ENCODE assay signal across 28 cellular contexts in the genomic region with DNA sequence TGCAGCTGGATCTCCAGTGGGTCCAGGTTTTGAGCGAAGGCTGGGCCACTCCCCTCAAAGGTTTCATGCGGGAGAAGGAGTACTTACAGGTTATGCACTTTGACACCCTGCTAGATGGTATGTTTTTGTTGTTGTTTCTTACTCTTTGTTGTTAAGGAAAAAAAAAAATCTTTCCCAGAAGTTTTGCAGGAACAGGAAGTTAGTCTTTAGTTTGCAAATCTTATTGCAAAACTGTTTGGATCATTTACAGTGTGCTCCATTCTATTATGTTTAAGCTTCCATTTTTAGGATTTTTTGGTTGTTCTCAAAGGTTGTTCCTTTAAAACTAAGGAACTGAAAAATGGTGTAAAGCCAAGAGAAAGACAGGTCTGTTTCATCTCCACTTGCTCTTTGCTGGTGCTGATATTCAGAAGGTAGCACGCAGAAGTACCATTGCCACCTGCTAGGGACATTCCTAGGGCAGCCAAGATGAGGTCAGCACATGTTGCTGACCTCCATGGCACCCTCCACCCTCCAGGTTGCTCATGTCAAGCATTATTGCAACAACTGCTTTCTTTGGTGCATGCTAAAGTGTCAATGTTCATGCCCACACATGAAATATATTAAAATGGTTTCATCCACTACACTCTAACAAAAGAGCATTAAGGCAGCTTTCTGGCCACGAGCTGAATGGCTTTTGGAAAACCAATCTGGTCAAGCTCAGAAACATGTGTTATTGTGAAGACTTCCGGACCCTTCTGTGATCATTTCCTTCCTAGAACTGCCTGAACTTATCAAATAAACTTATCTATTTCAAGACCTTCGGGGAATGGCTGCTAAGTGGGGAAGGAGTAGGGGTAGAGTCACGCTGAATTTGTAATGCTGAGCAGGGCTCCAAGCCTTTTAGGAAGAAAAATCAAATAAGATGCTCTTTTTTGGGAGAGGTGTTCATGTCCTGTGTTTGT. TPM values are rescaled to one million over a fixed set of nuclear protein-coding genes. Genes with fewer than 3 reads are reported as not detected.
DNase-seq lines count a peak whose midpoint lies in the region; ATAC-seq and TF ChIP-seq lines count a peak whose summit lies in the region.
"Had no signal": no experiment of that assay in that cellular context is flagged by ENCODE, and none has a peak within 500 bp of the region (broad histone marks: within the 10 kb centered on the region; RNA-seq: fewer than 3 reads in every experiment).

No MANE protein-coding gene starts in this region.

- POLR2A ChIA-PET in OCI-LY7 (lab: Charles Lee) = interaction anchor here (0.5 to 1.4 kb wide), 5 partner anchors 14 to 848 kb away, joined by 3 to 7 read pairs (median 4); no protein-coding TSS in a partner anchor

- WGBS in gastroesophageal sphincter (ENCODE audit: low coverage in 1 of 2), 2 donors = 56 to 74% methylated on average over 5 to 7 of the region's 7 CpGs

- no peaks in the 10 kb centered on the region for H3K27me3 ChIP-seq in BLaER1 treated with 17β-estradiol and CSF1 and Interleukin-3, amounts not matched to agents 10 nM and 100 nM
- H3K27me3 ChIP-seq in gastroesophageal sphincter (no peaks in the 10 kb centered on the region), rectal smooth muscle tissue (ENCODE audit: control insufficient read depth, insufficient read depth, low read length) (no peaks in the 10 kb centered on the region)
- H3K27me3 ChIP-seq: cardiac muscle cell had no signal

- no peaks in the 10 kb centered on the region for H3K9me3 ChIP-seq in BLaER1 treated with 17β-estradiol and CSF1 and Interleukin-3, amounts not matched to agents 10 nM and 100 nM (replicated peaks in 1 of 11)
- H3K9me3 ChIP-seq in OCI-LY7 (ENCODE audit: low read length) (no peaks in the 10 kb centered on the region), gastroesophageal sphincter (no peaks in the 10 kb centered on the region)
- H3K9me3 ChIP-seq: esophagus squamous epithelium, HAP-1, mucosa of descending colon, thoracic aorta had no signal

- H3K79me2 ChIP-seq in OCI-LY7 (ENCODE audit: insufficient read depth, low read depth, low read length) = no peaks in the 10 kb centered on the region

- no peaks in the 10 kb centered on the region for H3K9me2 ChIP-seq in OCI-LY7 (ENCODE audit: insufficient read depth, low read length)

- H3K4me3 Mint-ChIP-seq in osteocyte (ENCODE audit: unreplicated experiment) = no peak overlapping the region
- H3K4me3 Mint-ChIP-seq: activated CD8-positive, alpha-beta T cell treated with anti-CD3 and anti-CD28 coated beads for 36 hours; activated naive CD4-positive, alpha-beta T cell treated with anti-CD3 and anti-CD28 coated beads, Interleukin-2, amount 50 U/mL, for 24 hours; activated T-helper 17 cell treated with anti-CD3 and anti-CD28 coated beads, Interleukin-2, amount 50 U/mL, for 72 hours; B cell; natural killer cell treated with Interleukin-12 subunit alpha and Interleukin-12 subunit beta and Interleukin-15 and Interleukin-18, amount 100 ng/mL, for 72 hours had no signal

- peak overlapping the region; percentile 36 to 72 (median 58) for H3K4me2 ChIP-seq in BLaER1 treated with 17β-estradiol and CSF1 and Interleukin-3, amounts not matched to agents 10 nM and 100 nM
- peak overlapping the region; percentile 7; the same call in 1 of the 2 replicates for H3K4me2 ChIP-seq in OCI-LY7 (ENCODE audit: low read length)

- H2AFZ ChIP-seq in OCI-LY7 (ENCODE audit: low read length) = peak overlapping the region; percentile 64

- H3K9ac ChIP-seq in BLaER1 treated with 17β-estradiol and CSF1 and Interleukin-3, amounts not matched to agents 10 nM and 100 nM = no peak overlapping the region
- H3K9ac ChIP-seq in rectal smooth muscle tissue (ENCODE audit: low read length) = no peak overlapping the region

- no peak for TF ChIP-seq POLR2A in gastroesophageal sphincter (IDR thresholded peaks at IDR 0.05)

- no peaks in the 10 kb centered on the region for H3K36me3 ChIP-seq in BLaER1 treated with 17β-estradiol and CSF1 and Interleukin-3, amounts not matched to agents 10 nM and 100 nM
- H3K36me3 ChIP-seq in OCI-LY7 (ENCODE audit: insufficient read depth, low read length) (no peaks in the 10 kb centered on the region), gastroesophageal sphincter (no peaks in the 10 kb centered on the region), rectal smooth muscle tissue (ENCODE audit: control insufficient read depth, insufficient read depth, low read length) (no peaks in the 10 kb centered on the region)
- H3K36me3 ChIP-seq: cardiac muscle cell, esophagus squamous epithelium, HAP-1 had no signal

- CTCF ChIA-PET in OCI-LY7 (lab: Charles Lee; ENCODE audit: unreplicated experiment) = no interaction called here

- no peaks in the 10 kb centered on the region for H3K4me1 Mint-ChIP-seq in osteocyte (ENCODE audit: unreplicated experiment)
- H3K4me1 Mint-ChIP-seq: activated naive CD4-positive, alpha-beta T cell treated with anti-CD3 and anti-CD28 coated beads, Interleukin-2, amount 50 U/mL, for 24 hours; activated T-helper 17 cell treated with anti-CD3 and anti-CD28 coated beads, Interleukin-2, amount 50 U/mL, for 72 hours had no signal

- H3K9me3 Mint-ChIP-seq in osteocyte (ENCODE audit: unreplicated experiment) = no peaks in the 10 kb centered on the region
- H3K9me3 Mint-ChIP-seq: activated CD8-positive, alpha-beta T cell treated with anti-CD3 and anti-CD28 coated beads for 36 hours; activated naive CD4-positive, alpha-beta T cell treated with anti-CD3 and anti-CD28 coated beads, Interleukin-2, amount 50 U/mL, for 24 hours; activated T-helper 17 cell treated with anti-CD3 and anti-CD28 coated beads, Interleukin-2, amount 50 U/mL, for 72 hours; natural killer cell treated with Interleukin-12 subunit alpha and Interleukin-12 subunit beta and Interleukin-15 and Interleukin-18, amount 100 ng/mL, for 72 hours had no signal

- no peak for TF ChIP-seq EP300 in gastroesophageal sphincter (IDR thresholded peaks at IDR 0.05)

- peak; percentile 41 for ATAC-seq in gastroesophageal sphincter
- ATAC-seq: activated CD8-positive, alpha-beta T cell treated with anti-CD3 and anti-CD28 coated beads for 36 hours; activated T-helper 17 cell treated with anti-CD3 and anti-CD28 coated beads, Interleukin-2, amount 50 U/mL, for 72 hours; mucosa of descending colon; natural killer cell treated with Interleukin-12 subunit alpha and Interleukin-12 subunit beta and Interleukin-15 and Interleukin-18, amount 100 ng/mL, for 72 hours; stimulated activated naive CD8-positive, alpha-beta T cell treated with anti-CD3 and anti-CD28 coated beads, Interleukin-15, Interleukin-2, amounts not matched to agents 100 U/mL and 50 U/mL, for 24 hours had no signal

- H3K27ac ChIP-seq in BLaER1 treated with 17β-estradiol and CSF1 and Interleukin-3, amounts not matched to agents 10 nM and 100 nM = peak overlapping the region in 1 of 11 experiments; percentile 19; a peak in 2 of 22 replicates
- H3K27ac ChIP-seq in OCI-LY7 (ENCODE audit: low read depth, low read length, poor library complexity, severe bottlenecking) = no peak overlapping the region
- peak overlapping the region in 3 of 4 donors; percentile 48 to 63 (median 50) for H3K27ac ChIP-seq in gastroesophageal sphincter
- peak overlapping the region; percentile 36 for H3K27ac ChIP-seq in rectal smooth muscle tissue (ENCODE audit: low read depth, low read length)
- H3K27ac ChIP-seq: cardiac muscle cell, skin epidermis, thoracic aorta had no signal

- H3K4me1 ChIP-seq in BLaER1 treated with 17β-estradiol and CSF1 and Interleukin-3, amounts not matched to agents 10 nM and 100 nM = peaks cover 13 to 29% (median 23%) of the 10 kb centered on the region in 10 experiments
- H3K4me1 ChIP-seq in OCI-LY7 (ENCODE audit: insufficient read depth, low read length, poor library complexity, severe bottlenecking) (peaks cover 42% of the 10 kb centered on the region), gastroesophageal sphincter (peaks cover 0 to 16% (median 0%) of the 10 kb centered on the region in 3 donors), rectal smooth muscle tissue (ENCODE audit: control insufficient read depth, insufficient read depth, low read length) (peaks cover 3% of the 10 kb centered on the region)

- TF ChIP-seq CTCF in OCI-LY7 (conservative IDR thresholded peaks at IDR 0.05; ENCODE audit: low read length) (no peak), gastroesophageal sphincter (IDR thresholded peaks at IDR 0.05) (no peak), osteocyte (IDR thresholded peaks at IDR 0.05) (no peak)

- BruUV-seq in OCI-LY7 (replicated peaks; lab: Mats Ljungman, UMichigan) = no TSS peak

- intact Hi-C loops in OCI-LY7 (cut with micrococcal nuclease; ENCODE audit: unreplicated experiment) = no loop called here

- no peaks in the 10 kb centered on the region for H3K27me3 Mint-ChIP-seq in osteocyte (ENCODE audit: unreplicated experiment)
- H3K27me3 Mint-ChIP-seq: B cell had no signal

- DNase-seq in OCI-LY7 (ENCODE audit: low spot score) = no peak
- no peak for DNase-seq in T-helper 1 cell
- DNase-seq in nucleus accumbens (lab: John Stamatoyannopoulos, UW) = no peak
- DNase-seq in GM19238 (ENCODE audit: insufficient read length, low spot score) = no peak
- no peak for DNase-seq in osteocyte (ENCODE audit: extremely low spot score, unreplicated experiment)
- DNase-seq: activated CD8-positive, alpha-beta T cell treated with anti-CD3 and anti-CD28 coated beads for 36 hours; cortex of kidney; DMS53; esophagus squamous epithelium; islet precursor cell; mucosa of descending colon; NCI-H146; NCI-H446; NCI-H82; RPMI8226; stimulated activated naive CD8-positive, alpha-beta T cell treated with anti-CD3 and anti-CD28 coated beads, Interleukin-15, Interleukin-2, amounts not matched to agents 100 U/mL and 50 U/mL, for 24 hours had no signal

- no peaks in the 10 kb centered on the region for H4K20me1 ChIP-seq in BLaER1 treated with 17β-estradiol and CSF1 and Interleukin-3, amounts not matched to agents 10 nM and 100 nM
- H4K20me1 ChIP-seq in OCI-LY7 (ENCODE audit: insufficient read depth, low read length) = no peaks in the 10 kb centered on the region

- no peak overlapping the region for H3K4me3 ChIP-seq in BLaER1 treated with 17β-estradiol and CSF1 and Interleukin-3, amounts not matched to agents 10 nM and 100 nM
- H3K4me3 ChIP-seq in OCI-LY7 (ENCODE audit: low read depth, low read length, poor library complexity, severe bottlenecking) (no peak overlapping the region), gastroesophageal sphincter (no peak overlapping the region), rectal smooth muscle tissue (ENCODE audit: low read length) (no peak overlapping the region)
- H3K4me3 ChIP-seq: cardiac muscle cell, esophagus squamous epithelium, HAP-1, lung, mucosa of descending colon, skin epidermis, thoracic aorta had no signal

- H3K27ac Mint-ChIP-seq in osteocyte (ENCODE audit: unreplicated experiment) = no peak overlapping the region
- H3K27ac Mint-ChIP-seq: activated CD8-positive, alpha-beta T cell treated with anti-CD3 and anti-CD28 coated beads for 36 hours; activated naive CD4-positive, alpha-beta T cell treated with anti-CD3 and anti-CD28 coated beads, Interleukin-2, amount 50 U/mL, for 24 hours; activated T-helper 17 cell treated with anti-CD3 and anti-CD28 coated beads, Interleukin-2, amount 50 U/mL, for 72 hours; B cell; natural killer cell treated with Interleukin-12 subunit alpha and Interleukin-12 subunit beta and Interleukin-15 and Interleukin-18, amount 100 ng/mL, for 72 hours had no signal

- peaks cover 2% of the 10 kb centered on the region for H3K36me3 Mint-ChIP-seq in osteocyte (ENCODE audit: unreplicated experiment)
- H3K36me3 Mint-ChIP-seq: activated naive CD4-positive, alpha-beta T cell treated with anti-CD3 and anti-CD28 coated beads, Interleukin-2, amount 50 U/mL, for 24 hours; natural killer cell treated with Interleukin-12 subunit alpha and Interleukin-12 subunit beta and Interleukin-15 and Interleukin-18, amount 100 ng/mL, for 72 hours had no signal

RNA-seq across cellular contexts. Expression of gene PAPSS2, which starts 56.3 kb away (rescaled TPM):
- 0.03 TPM in 1 of 2 replicates, not detected in the other for total RNA-seq in OCI-LY7 (2014; rRNA removed; shearing (Covaris generic))
- total RNA-seq in OCI-LY7 (2022) = not detected in 2 replicates
- 10 to 100 TPM in 3 of 4 donors, 1 to 10 TPM in 1; 4.4 to 20.1 (median 14.1) TPM for total RNA-seq in gastroesophageal sphincter
- total RNA-seq in osteocyte = 18.5 and 21.9 TPM in 2 replicates
- total RNA-seq: B cell had no signal

Comparison
In these comparisons a context has a peak if more than half of its experiments do, and no peak if none do; other contexts are left out.
1. RNA of gene PAPSS2, which starts 56.3 kb away (total RNA-seq): 18.5 to 21.9 TPM in osteocyte and 4.4 to 20.1 TPM in gastroesophageal sphincter; 0.03 TPM in OCI-LY7; every median in the first group is over 4 times any median in the second.